In the genomic region with DNA sequence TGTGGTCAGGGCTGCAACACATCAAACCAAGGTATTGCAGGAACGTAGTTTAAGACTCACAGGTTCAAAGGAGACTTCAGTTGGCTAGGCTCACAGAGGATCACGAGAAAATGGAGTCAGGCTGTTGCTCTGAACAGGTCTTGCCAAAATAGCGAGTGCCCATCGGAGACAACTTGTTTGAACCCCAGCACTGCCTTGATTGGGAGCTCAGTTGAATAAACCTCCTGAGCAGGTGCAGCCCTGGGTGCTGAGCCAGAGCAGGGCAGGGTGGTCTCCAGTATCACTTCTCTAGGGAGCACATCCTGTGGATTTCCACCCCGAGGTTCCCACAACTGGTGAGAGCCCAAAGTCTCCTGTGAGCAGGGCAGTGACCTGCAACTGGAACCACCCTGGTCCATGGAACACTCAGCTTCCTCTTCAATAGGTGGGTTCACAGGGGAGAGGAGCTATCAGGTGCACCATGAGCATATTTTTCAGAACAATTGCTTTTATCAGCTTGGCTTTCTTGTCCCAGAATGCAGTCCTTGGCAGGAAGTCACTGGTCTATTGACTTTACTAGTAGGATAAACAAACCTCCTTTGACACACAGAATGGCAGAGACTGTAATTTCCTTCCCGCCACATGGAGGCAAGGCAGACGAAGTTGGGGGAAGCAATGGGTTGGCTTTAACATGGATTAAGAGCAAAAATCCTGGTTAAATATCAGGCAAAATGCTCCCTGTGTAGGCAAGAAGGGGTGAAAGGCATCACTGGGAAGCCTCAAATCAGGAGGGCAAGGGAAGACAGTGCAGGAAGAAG, we compare ENCODE assay signal across 20 cellular contexts.
"Had no signal": no experiment of that assay in that cellular context is flagged by ENCODE, and none has a peak within 500 bp of the region (broad histone marks: within the 10 kb centered on the region; RNA-seq: fewer than 3 reads in every experiment).

No MANE protein-coding gene starts in this region.

- H3K4me1 ChIP-seq: ascending aorta, psoas muscle, uterus had no signal

- ATAC-seq: gastroesophageal sphincter; naive thymus-derived CD8-positive, alpha-beta T cell; psoas muscle; stimulated activated naive CD8-positive, alpha-beta T cell treated with anti-CD3 and anti-CD28 coated beads, Interleukin-15, amount 100 ng/mL, for 72 hours had no signal

- H3K27me3 ChIP-seq: ascending aorta, cardiac muscle cell, gastroesophageal sphincter, uterus had no signal

- H3K4me3 ChIP-seq: ascending aorta, cardiac muscle cell, gastroesophageal sphincter, lung, psoas muscle, thoracic aorta, uterus had no signal

- H3K9me3 ChIP-seq: ascending aorta, gastroesophageal sphincter, neutrophil, psoas muscle, thoracic aorta, uterus had no signal

- H3K36me3 ChIP-seq: ascending aorta, cardiac muscle cell, gastroesophageal sphincter, neutrophil, thoracic aorta, uterus had no signal

- H3K27ac ChIP-seq: ascending aorta, cardiac muscle cell, epithelial cell of prostate, gastroesophageal sphincter, neutrophil, psoas muscle, thoracic aorta, uterus had no signal

- DNase-seq: activated CD4-positive, alpha-beta memory T cell treated with anti-CD3 and anti-CD28 coated beads for 36 hours; activated gamma-delta T cell treated with Interleukin-2 at 50 U/mL for 16 hours; activated T-cell treated with anti-CD3 and anti-CD28 coated beads, Interleukin-2, amount 50 U/mL, for 48 hours; cortex of kidney; effector CD8-positive, alpha-beta T cell; kidney glomerular epithelial cell; midbrain; naive thymus-derived CD8-positive, alpha-beta T cell; psoas muscle; stimulated activated CD4-positive, alpha-beta T cell treated with anti-CD3 and anti-CD28 coated beads, Interleukin-4, amount 100 ng/mL, for 4 hours; stimulated activated naive CD8-positive, alpha-beta T cell treated with anti-CD3 and anti-CD28 coated beads, Interleukin-15, amount 100 ng/mL, for 72 hours; SW 1271; uterus had no signal
